ENCODE assay signal across 17 cellular contexts in genomic region chr19:10691883-10692282, GRCh38.
"Had no signal": no experiment of that assay in that cellular context is flagged by ENCODE, and none has a peak within 500 bp of the region (broad histone marks: within the 10 kb centered on the region; RNA-seq: fewer than 3 reads in every experiment).

No MANE protein-coding gene starts in this region.

- H3K27me3 ChIP-seq: vagina had no signal

- H2AFZ ChIP-seq: parathyroid adenoma had no signal

- ATAC-seq: activated CD8-positive, alpha-beta memory T cell treated with anti-CD3 and anti-CD28 coated beads, Interleukin-2, amount 10 ng/mL, durations not matched to agents 7 days and 5 days; lower lobe of right lung had no signal

- H3K9me3 Mint-ChIP-seq: activated CD4-positive, alpha-beta memory T cell treated with anti-CD3 and anti-CD28 coated beads for 36 hours; activated naive CD8-positive, alpha-beta T cell treated with anti-CD3 and anti-CD28 coated beads for 36 hours; brain; central memory CD8-positive, alpha-beta T cell; immature natural killer cell had no signal

- H3K4me3 ChIP-seq: coronary artery, lower lobe of right lung, tibial artery, vagina had no signal

- H3K79me2 ChIP-seq: parathyroid adenoma had no signal

- H3K27ac Mint-ChIP-seq: activated CD8-positive, alpha-beta memory T cell treated with anti-CD3 and anti-CD28 coated beads, Interleukin-2, amount 10 ng/mL, durations not matched to agents 7 days and 5 days had no signal

- H3K9me3 ChIP-seq: lower lobe of right lung, tibial artery, vagina had no signal

- H3K4me3 Mint-ChIP-seq: activated CD4-positive, alpha-beta memory T cell treated with anti-CD3 and anti-CD28 coated beads for 36 hours; activated CD8-positive, alpha-beta memory T cell treated with anti-CD3 and anti-CD28 coated beads, Interleukin-2, amount 10 ng/mL, durations not matched to agents 7 days and 5 days; activated naive CD8-positive, alpha-beta T cell treated with anti-CD3 and anti-CD28 coated beads for 36 hours; brain; central memory CD8-positive, alpha-beta T cell; immature natural killer cell had no signal

- H3K27me3 Mint-ChIP-seq: central memory CD8-positive, alpha-beta T cell had no signal

- DNase-seq: activated CD4-positive, alpha-beta memory T cell treated with anti-CD3 and anti-CD28 coated beads for 36 hours; activated CD8-positive, alpha-beta memory T cell treated with anti-CD3 and anti-CD28 coated beads, Interleukin-2, amount 10 ng/mL, durations not matched to agents 7 days and 5 days; activated effector memory CD4-positive, alpha-beta T cell treated with anti-CD3 and anti-CD28 coated beads, Interleukin-2, amount 50 U/mL, for 16 hours; activated naive CD8-positive, alpha-beta T cell treated with anti-CD3 and anti-CD28 coated beads for 36 hours; activated T-cell treated with anti-CD3 and anti-CD28 coated beads, Interleukin-2, amount 50 U/mL, for 1 hour; effector CD4-positive, alpha-beta T cell; foreskin fibroblast; immature natural killer cell; lower lobe of right lung; stimulated activated CD4-positive, alpha-beta T cell treated with anti-CD3 and anti-CD28 coated beads, Interleukin-1b, Interleukin-23, amount 100 ng/mL, for 48 hours; tibial artery had no signal

- H3K27ac ChIP-seq: coronary artery, lower lobe of right lung, tibial artery, vagina, VCaP had no signal

- H3K9ac ChIP-seq: parathyroid adenoma had no signal
